In genomic region chr3:187648177-187648576, GRCh38 we compare ENCODE assay signal across 11 cellular contexts. TPM values are rescaled to one million over a fixed set of nuclear protein-coding genes. Genes with fewer than 3 reads are reported as not detected.
DNase-seq lines count a peak whose midpoint lies in the region; ATAC-seq and TF ChIP-seq lines count a peak whose summit lies in the region.
"Had no signal": no experiment of that assay in that cellular context is flagged by ENCODE, and none has a peak within 500 bp of the region (broad histone marks: within the 10 kb centered on the region; RNA-seq: fewer than 3 reads in every experiment).

No MANE protein-coding gene starts in this region.

- H3K27ac Mint-ChIP-seq in type B pancreatic cell = no peak overlapping the region
- H3K27ac Mint-ChIP-seq: activated T-helper 17 cell treated with anti-CD3 and anti-CD28 coated beads, Interleukin-2, amount 50 U/mL, for 72 hours had no signal

- H3K4me1 Mint-ChIP-seq in type B pancreatic cell (ENCODE audit: unreplicated experiment) = no peaks in the 10 kb centered on the region
- H3K4me1 Mint-ChIP-seq: activated T-helper 17 cell treated with anti-CD3 and anti-CD28 coated beads, Interleukin-2, amount 50 U/mL, for 72 hours had no signal

- DNase-seq in GM19238 (ENCODE audit: insufficient read length, low spot score) (peak; percentile 3), type B pancreatic cell (ENCODE audit: extremely low spot score, unreplicated experiment) (no peak), heart right ventricle (no peak), NCI-H2196 treated with DMSO at 0.1 percent for 48 hours (lab: John Stamatoyannopoulos, UW; ENCODE audit: unreplicated experiment) (no peak)
- DNase-seq in activated effector memory CD4-positive, alpha-beta T cell treated with anti-CD3 and anti-CD28 coated beads, Interleukin-2, amount 50 U/mL, for 16 hours = no peak
- DNase-seq: mesendoderm, NCI-H69, posterior cingulate gyrus had no signal

- H3K27me3 ChIP-seq in heart right ventricle = peaks cover 0 to 28% (median 5%) of the 10 kb centered on the region in 7 donors

- no peaks in the 10 kb centered on the region for H3K4me1 ChIP-seq in heart right ventricle

- peaks cover 50% of the 10 kb centered on the region for H3K27me3 Mint-ChIP-seq in type B pancreatic cell

- 62 to 63% methylated on average over 2 of the region's 2 CpGs for WGBS in heart right ventricle, 2 donors

- no peak overlapping the region for H3K27ac ChIP-seq in heart right ventricle

- no peak overlapping the region for H3K4me3 ChIP-seq in heart right ventricle

- peaks cover 5% of the 10 kb centered on the region for H3K9me3 Mint-ChIP-seq in type B pancreatic cell
- H3K9me3 Mint-ChIP-seq: activated T-helper 17 cell treated with anti-CD3 and anti-CD28 coated beads, Interleukin-2, amount 50 U/mL, for 72 hours had no signal

- no peak overlapping the region for H3K4me3 Mint-ChIP-seq in type B pancreatic cell
- H3K4me3 Mint-ChIP-seq: activated T-helper 17 cell treated with anti-CD3 and anti-CD28 coated beads, Interleukin-2, amount 50 U/mL, for 72 hours had no signal

- peak; percentile 93 for ATAC-seq in HG02588 (IDR thresholded peaks at IDR 0.05; ENCODE audit: unreplicated experiment)
- peak; percentile 95 for ATAC-seq in HG03196 (IDR thresholded peaks at IDR 0.05; ENCODE audit: unreplicated experiment)
- ATAC-seq in heart right ventricle = no peak
- ATAC-seq: activated T-helper 17 cell treated with anti-CD3 and anti-CD28 coated beads, Interleukin-2, amount 50 U/mL, for 72 hours had no signal

- H3K9me3 ChIP-seq in heart right ventricle = peaks cover 0 to 3% (median 0%) of the 10 kb centered on the region in 11 donors

- no peaks in the 10 kb centered on the region for H3K36me3 ChIP-seq in heart right ventricle

- TF ChIP-seq CTCF in type B pancreatic cell (conservative IDR thresholded peaks at IDR 0.05) = no peak
- TF ChIP-seq CTCF in heart right ventricle (IDR thresholded peaks at IDR 0.05) = no peak

- H3K36me3 Mint-ChIP-seq in type B pancreatic cell = no peaks in the 10 kb centered on the region

- intact Hi-C loops in heart right ventricle (cut with DNase I) = no loop called here

RNA-seq across cellular contexts. Expression of gene SST, which starts 22.0 kb away (rescaled TPM):
- total RNA-seq in type B pancreatic cell (ENCODE audit: low replicate concordance) = 553 and 667 TPM in 2 replicates
- not detected for total RNA-seq in heart right ventricle
- under 1 TPM in 1 of 2 donors, not detected in 1; 0.23 TPM for polyA plus RNA-seq in heart right ventricle
- total RNA-seq: activated T-helper 17 cell treated with anti-CD3 and anti-CD28 coated beads, Interleukin-2, amount 50 U/mL, for 72 hours had no signal

RNA-seq across cellular contexts. Expression of gene RTP2, which starts 54.2 kb away (rescaled TPM):
- total RNA-seq in type B pancreatic cell (ENCODE audit: low replicate concordance) (not detected in 2 replicates), heart right ventricle (not detected)
- polyA plus RNA-seq in heart right ventricle = not detected
- total RNA-seq: activated T-helper 17 cell treated with anti-CD3 and anti-CD28 coated beads, Interleukin-2, amount 50 U/mL, for 72 hours had no signal

Comparison
In these comparisons a context has a peak if more than half of its experiments do, and no peak if none do; other contexts are left out.
1. ATAC-seq: peak in HG02588 (single experiment) and HG03196 (single experiment); none in heart right ventricle (0 of 8).
2. RNA of gene SST, which starts 22.0 kb away (total RNA-seq): 553 to 667 TPM in type B pancreatic cell; not detected in heart right ventricle; every median in the first group is over 100 times any median in the second.